ENCODE assay signal across 10 cellular contexts in the genomic region with DNA sequence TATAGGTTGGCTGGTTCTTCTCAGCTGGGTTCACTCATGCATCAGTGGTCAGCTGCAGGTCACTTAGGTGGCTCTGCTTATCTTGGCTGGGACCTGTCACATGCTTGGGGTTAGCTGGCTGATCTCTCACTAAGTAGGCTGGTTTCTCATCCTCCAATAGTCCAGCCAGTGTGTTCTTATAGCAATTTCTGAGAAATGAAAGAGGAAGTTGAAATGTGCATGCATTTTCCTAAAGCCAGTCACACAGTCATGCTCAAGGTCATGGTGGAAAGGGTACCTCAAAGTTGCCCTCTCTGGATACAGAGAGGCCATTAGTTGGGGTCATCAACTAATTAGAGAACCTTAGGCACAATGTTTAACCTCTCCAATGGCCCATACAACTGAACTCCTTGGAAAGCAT.
A peak's percentile ranks its signal among the peaks of the same experiment; 100 is the strongest.
DNase-seq lines count a peak whose midpoint lies in the region; ATAC-seq and TF ChIP-seq lines count a peak whose summit lies in the region.
"Had no signal": no experiment of that assay in that cellular context is flagged by ENCODE, and none has a peak within 500 bp of the region (broad histone marks: within the 10 kb centered on the region; RNA-seq: fewer than 3 reads in every experiment).

No MANE protein-coding gene starts in this region.

- H3K27ac ChIP-seq in coronary artery = no peak overlapping the region
- H3K27ac ChIP-seq in left ventricle myocardium inferior (replicated peaks) = no peak overlapping the region
- H3K27ac ChIP-seq: brain microvascular endothelial cell had no signal

- intact Hi-C loops in left ventricle myocardium inferior (cut with micrococcal nuclease) = no loop called here

- H3K36me3 ChIP-seq in left ventricle myocardium inferior = no peaks in the 10 kb centered on the region
- H3K36me3 ChIP-seq: brain microvascular endothelial cell had no signal

- H3K9me3 ChIP-seq in left ventricle myocardium inferior (replicated peaks) = no peaks in the 10 kb centered on the region

- H3K4me3 ChIP-seq in coronary artery (no peak overlapping the region), left ventricle myocardium inferior (no peak overlapping the region)

- no peak for TF ChIP-seq CTCF in coronary artery (IDR thresholded peaks at IDR 0.05)
- TF ChIP-seq CTCF in left ventricle myocardium inferior (IDR thresholded peaks at IDR 0.05; ENCODE audit: borderline replicate concordance) = no peak

- DNase-seq in coronary artery (ENCODE audit: low spot score) = peak; percentile 35
- DNase-seq in NCI-H1930 (lab: John Stamatoyannopoulos, UW) = no peak
- DNase-seq in HPDE6-E6E7 (ENCODE audit: extremely low spot score) = no peak
- DNase-seq in left ventricle myocardium inferior = no peak
- no peak for DNase-seq in stimulated activated naive CD4-positive, alpha-beta T cell treated with Interleukin-2 at 50 U/mL for 16 hours (lab: John Stamatoyannopoulos, UW)
- DNase-seq: activated CD4-positive, alpha-beta memory T cell treated with anti-CD3 and anti-CD28 coated beads for 36 hours had no signal

- H3K27me3 ChIP-seq in left ventricle myocardium inferior (ENCODE audit: low read depth) = peaks cover 3% of the 10 kb centered on the region
- H3K27me3 ChIP-seq: brain microvascular endothelial cell had no signal

- ATAC-seq in GM18858 (IDR thresholded peaks at IDR 0.05; ENCODE audit: unreplicated experiment) (peak; percentile 80), GM21723 (IDR thresholded peaks at IDR 0.05; ENCODE audit: unreplicated experiment) (peak; percentile 85), HG03439 (IDR thresholded peaks at IDR 0.05; ENCODE audit: unreplicated experiment) (peak; percentile 77)

- peaks cover 13% of the 10 kb centered on the region for H3K4me1 ChIP-seq in left ventricle myocardium inferior
